ENCODE assay signal across 8 cellular contexts in the genomic region with DNA sequence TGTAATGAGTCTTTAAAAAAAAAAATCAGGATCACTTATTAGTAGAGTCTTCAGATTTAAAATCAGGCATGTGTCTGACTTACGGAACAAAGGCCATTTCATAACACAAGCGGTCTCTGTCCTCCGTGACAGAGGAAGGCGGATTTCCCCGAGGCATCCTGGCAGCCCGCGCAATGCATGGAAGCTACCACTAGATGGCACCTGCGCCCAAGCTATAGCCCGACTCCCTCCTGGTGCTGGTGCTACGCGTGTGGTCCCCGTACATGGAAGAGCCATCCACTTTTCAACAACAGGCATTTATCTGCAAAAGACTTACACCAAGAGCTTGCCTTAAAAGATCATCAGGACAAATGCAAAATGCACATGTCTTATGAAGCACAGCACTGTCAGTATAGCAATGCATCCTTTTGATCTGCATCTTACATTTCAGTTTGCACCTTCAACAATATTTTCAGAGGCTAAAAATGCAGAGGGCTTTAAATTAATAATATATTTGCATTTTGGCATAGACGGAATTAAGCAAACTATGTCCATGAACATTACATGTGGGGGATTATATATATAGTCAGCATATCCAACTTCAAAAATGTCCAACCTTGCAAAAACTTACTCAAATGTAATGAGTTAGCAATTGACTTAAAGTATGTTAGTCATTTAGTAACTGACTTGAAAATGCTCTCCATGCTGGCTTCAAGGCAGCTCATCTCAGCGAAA.
DNase-seq lines count a peak whose midpoint lies in the region; ATAC-seq, FAIRE-seq and TF ChIP-seq lines count a peak whose summit lies in the region.

No MANE protein-coding gene starts in this region.

- peaks cover 18% of the 10 kb centered on the region for H3K79me2 ChIP-seq in KMS-11 (ENCODE audit: insufficient read depth, low read depth)
- peaks cover 90% of the 10 kb centered on the region for H3K79me2 ChIP-seq in neural progenitor cell (ENCODE audit: low read depth)

- H3K4me2 ChIP-seq in KMS-11, result no peak overlapping the region
- H3K4me2 ChIP-seq in neural progenitor cell, result no peak overlapping the region

- H3K4me1 Mint-ChIP-seq in neural progenitor cell, result peaks cover 32% of the 10 kb centered on the region

- H2AFZ ChIP-seq in KMS-11 (ENCODE audit: low read depth) (no peak overlapping the region), neural progenitor cell (replicated peaks) (no peak overlapping the region)

- H3K27me3 Mint-ChIP-seq in neural progenitor cell (ENCODE audit: insufficient read depth, low read depth), result peaks cover 2% of the 10 kb centered on the region

- H3K4me1 ChIP-seq in KMS-11 (ENCODE audit: low read depth, poor library complexity, severe bottlenecking), result no peaks in the 10 kb centered on the region
- H3K4me1 ChIP-seq in neural progenitor cell, result peaks cover 13% of the 10 kb centered on the region

- H3F3A ChIP-seq in neural progenitor cell (ENCODE audit: low read depth), result peaks cover 19% of the 10 kb centered on the region

- peak; percentile 69 for DNase-seq in EL
- peak; percentile 56 for DNase-seq in RCC 7860 (ENCODE audit: low spot score)
- DNase-seq in activated T-helper 1 cell treated with Interleukin-2 at 50 U/mL for 16 hours (ENCODE audit: low read depth), result peak; percentile 50
- peak; percentile 74 for DNase-seq in fibroblast of peridontal ligament (ENCODE audit: extremely low read depth)
- peak; percentile 89 for DNase-seq in neural progenitor cell (ENCODE audit: low spot score)
- DNase-seq in stromal cell of bone marrow (ENCODE audit: low read depth), result peak; percentile 32

- FAIRE-seq in RCC 7860 (lab: Jason Lieb, UNC), result no peak

- H4K20me1 ChIP-seq in KMS-11 (ENCODE audit: insufficient read depth) (no peaks in the 10 kb centered on the region), neural progenitor cell (ENCODE audit: low read depth) (peaks cover 93% of the 10 kb centered on the region)

- H3K4me3 ChIP-seq in KMS-11 (IDR thresholded peaks at IDR 0.05; ENCODE audit: insufficient read depth, low read depth, low read length) (no peak overlapping the region), neural progenitor cell (no peak overlapping the region)

- no peaks in the 10 kb centered on the region for H3K27me3 ChIP-seq in KMS-11 (ENCODE audit: insufficient read depth, low read depth)
- no peaks in the 10 kb centered on the region for H3K27me3 ChIP-seq in neural progenitor cell

- no peaks in the 10 kb centered on the region for H3K9me3 Mint-ChIP-seq in neural progenitor cell

- H3K36me3 Mint-ChIP-seq in neural progenitor cell, result peaks cover 13% of the 10 kb centered on the region

- no peak overlapping the region for H3K27ac ChIP-seq in KMS-11
- no peak overlapping the region for H3K27ac ChIP-seq in neural progenitor cell

- H3K4me3 Mint-ChIP-seq in neural progenitor cell, result no peak overlapping the region

- TF ChIP-seq CTCF in KMS-11 (conservative IDR thresholded peaks at IDR 0.05; ENCODE audit: low read depth, low read length) (peak; percentile 99), neural progenitor cell (IDR thresholded peaks at IDR 0.05) (peak; percentile 98)

- H3K9ac ChIP-seq in KMS-11 (no peak overlapping the region), neural progenitor cell (no peak overlapping the region)

- H3K36me3 ChIP-seq in KMS-11 (ENCODE audit: insufficient read depth) (no peaks in the 10 kb centered on the region), neural progenitor cell (no peaks in the 10 kb centered on the region)

- H3K9me3 ChIP-seq in neural progenitor cell (ENCODE audit: low read depth), result no peaks in the 10 kb centered on the region

- H3K27ac Mint-ChIP-seq in neural progenitor cell, result no peak overlapping the region

- peak; percentile 90 for ATAC-seq in GM21786 (IDR thresholded peaks at IDR 0.05; ENCODE audit: unreplicated experiment)

Comparison
In these comparisons a context has a peak if more than half of its experiments do, and no peak if none do; other contexts are left out.
1. DNase-seq: peak in every context shown above with its lines; median percentile 89 in neural progenitor cell; 74 in fibroblast of peridontal ligament; 69 in EL; 56 in RCC 7860; 50 in activated T-helper 1 cell treated with Interleukin-2 at 50 U/mL for 16 hours; 32 in stromal cell of bone marrow.